Comparison of ENCODE assay signal across 8 cellular contexts in genomic region chr1:35568975-35569395, GRCh38. TPM values are rescaled to one million over a fixed set of nuclear protein-coding genes. Genes with fewer than 3 reads are reported as not detected.
A peak's percentile ranks its signal among the peaks of the same experiment; 100 is the strongest.
DNase-seq lines count a peak whose midpoint lies in the region; ATAC-seq and TF ChIP-seq lines count a peak whose summit lies in the region.

No MANE protein-coding gene starts in this region.

- peaks cover 29% of the 10 kb centered on the region for H3K27me3 ChIP-seq in kidney epithelial cell (ENCODE audit: control insufficient read depth, insufficient read depth, low read length)

- POLR2A ChIA-PET in WTC11 (lab: Charles Lee), result interaction anchor here (0.7 to 0.8 kb wide), 2 partner anchors 9 to 19 kb away, joined by 3 read pairs; no protein-coding TSS in a partner anchor

- CTCF ChIA-PET in WTC11 (lab: Charles Lee), result interaction anchor here (0.6 to 3.4 kb wide), 24 partner anchors 9 to 206 kb away, joined by 3 to 80 read pairs (median 6); partner anchors contain the start of genes C1orf216, CLSPN, KIAA0319L and NCDN

- peak; percentile 43 for ATAC-seq in WTC11

- peak; percentile 57 for DNase-seq in ACHN
- DNase-seq in GM13976 (ENCODE audit: low spot score), result peak; percentile 83
- DNase-seq in NCI-H2171 treated with DMSO at 0.1 percent for 48 hours (lab: John Stamatoyannopoulos, UW), result peak; percentile 66
- DNase-seq in WTC11 (ENCODE audit: low spot score), result peak; percentile 78
- peak; percentile 48 for DNase-seq in central memory CD4-positive, alpha-beta T cell
- no peak for DNase-seq in kidney epithelial cell (ENCODE audit: low read depth)
- DNase-seq in stimulated activated CD4-positive, alpha-beta T cell treated with anti-CD3 and anti-CD28 coated beads, Interleukin-2, amount 100 ng/mL, for 4 hours (ENCODE audit: low read depth), result peak; percentile 41
- DNase-seq in NCI-H187 treated with DMSO at 0.1 percent for 48 hours (lab: John Stamatoyannopoulos, UW), result no peak

- H3K9me3 Mint-ChIP-seq in WTC11, result no peaks in the 10 kb centered on the region

- no peak overlapping the region for H3K4me3 ChIP-seq in kidney epithelial cell (ENCODE audit: low read depth, low read length)

- TF ChIP-seq CTCF in GM13976 (IDR thresholded peaks at IDR 0.05; ENCODE audit: borderline replicate concordance, control extremely low read depth, extremely low read depth, insufficient read depth, missing control alignments) (peak; percentile 81), WTC11 (IDR thresholded peaks at IDR 0.05) (peak; percentile 74), kidney epithelial cell (IDR thresholded peaks at IDR 0.05; ENCODE audit: insufficient read depth, low read length, poor library complexity, severe bottlenecking) (peak; percentile 89)

- in situ Hi-C loops in ACHN (cut with HindIII; ENCODE audit: low pct_ligation_motif_present, low pct_unique_long_range_greater_than_20kb, low sequenced_read_pairs) (no loop called here), GM13976 (cut with MboI; ENCODE audit: low sequenced_read_pairs, unreplicated experiment) (loop anchor here (5.0 kb wide), 1 partner anchor 148 kb away; the partner anchor contains the start of gene C1orf216)

- peaks cover 12% of the 10 kb centered on the region for H3K36me3 Mint-ChIP-seq in WTC11

- peaks cover 52% of the 10 kb centered on the region for H3K27me3 Mint-ChIP-seq in WTC11 (ENCODE audit: low read depth)

- H3K36me3 ChIP-seq in kidney epithelial cell (ENCODE audit: control insufficient read depth, insufficient read depth, low read length), result no peaks in the 10 kb centered on the region

- peaks cover 11% of the 10 kb centered on the region for H3K4me1 Mint-ChIP-seq in WTC11

- no peak overlapping the region for H3K4me3 Mint-ChIP-seq in WTC11

- no peak overlapping the region for H3K27ac Mint-ChIP-seq in WTC11

TF ChIP-seq in WTC11, 78 proteins besides CTCF, POLR2A, EP300 and RAD21:
- no peak for TF ChIP-seq ZNF396 (CRISPR knock-in tag; IDR thresholded peaks at IDR 0.05; ENCODE audit: borderline replicate concordance)
- TF ChIP-seq ZBTB43 (CRISPR knock-in tag; IDR thresholded peaks at IDR 0.05), result no peak
- no peak for TF ChIP-seq CDX4 (CRISPR knock-in tag; IDR thresholded peaks at IDR 0.05; ENCODE audit: borderline replicate concordance)
- no peak for TF ChIP-seq E2F4 (CRISPR knock-in tag; IDR thresholded peaks at IDR 0.05; ENCODE audit: borderline replicate concordance, low read depth)
- TF ChIP-seq TEAD4 (CRISPR knock-in tag; IDR thresholded peaks at IDR 0.05), result no peak
- no peak for TF ChIP-seq IRF2 (CRISPR knock-in tag; IDR thresholded peaks at IDR 0.05; ENCODE audit: borderline replicate concordance, low read depth)
- no peak for TF ChIP-seq CREB1 (CRISPR knock-in tag; IDR thresholded peaks at IDR 0.05)
- TF ChIP-seq USF2 (CRISPR knock-in tag; IDR thresholded peaks at IDR 0.05), result no peak
- no peak for TF ChIP-seq JUN (CRISPR knock-in tag; IDR thresholded peaks at IDR 0.05)
- no peak for TF ChIP-seq CBFB (CRISPR knock-in tag; IDR thresholded peaks at IDR 0.05; ENCODE audit: low read depth)
- TF ChIP-seq HMGA2 (CRISPR knock-in tag; IDR thresholded peaks at IDR 0.05), result no peak
- no peak for TF ChIP-seq MXD4 (CRISPR knock-in tag; IDR thresholded peaks at IDR 0.05; ENCODE audit: borderline replicate concordance)
- TF ChIP-seq NFATC4 (CRISPR knock-in tag; IDR thresholded peaks at IDR 0.05), result no peak
- no peak for TF ChIP-seq ZBTB21 (CRISPR knock-in tag; IDR thresholded peaks at IDR 0.05; ENCODE audit: borderline replicate concordance)
- no peak for TF ChIP-seq ERG (CRISPR knock-in tag; IDR thresholded peaks at IDR 0.05)
- TF ChIP-seq FOXP4 (CRISPR knock-in tag; IDR thresholded peaks at IDR 0.05), result no peak
TF ChIP-seq in WTC11: peak in this region for 0.

RNA-seq across cellular contexts. Expression of gene TFAP2E, which starts 4.1 kb away (rescaled TPM):
- total RNA-seq in WTC11 (2021) (1.5 to 1.7 TPM (median 1.5 TPM) in 3 replicates), kidney epithelial cell (0.67 and 0.75 TPM in 2 replicates)

RNA-seq across cellular contexts. Expression of gene NCDN, which starts 11.4 kb away (rescaled TPM):
- total RNA-seq in WTC11 (2021), result 35.6 to 39.2 TPM (median 38.2 TPM) in 3 replicates
- 24.5 and 30.0 TPM in 2 replicates for total RNA-seq in kidney epithelial cell

RNA-seq across cellular contexts. Expression of gene KIAA0319L, which starts 11.8 kb away (rescaled TPM):
- total RNA-seq in WTC11 (2021), result 66.3 to 71.7 TPM (median 70.0 TPM) in 3 replicates
- 60.5 and 76.7 TPM in 2 replicates for total RNA-seq in kidney epithelial cell

Comparison
In these comparisons a context has a peak if more than half of its experiments do, and no peak if none do; other contexts are left out.
1. DNase-seq: peak in ACHN (single experiment), GM13976 (single experiment), NCI-H2171 treated with DMSO at 0.1 percent for 48 hours (single experiment), WTC11 (single experiment), central memory CD4-positive, alpha-beta T cell (single experiment) and stimulated activated CD4-positive, alpha-beta T cell treated with anti-CD3 and anti-CD28 coated beads, Interleukin-2, amount 100 ng/mL, for 4 hours (single experiment); none in kidney epithelial cell (single experiment) and NCI-H187 treated with DMSO at 0.1 percent for 48 hours (single experiment).
2. Peak in every context shown above with its lines, with median percentiles within 50 percentile points of each other: CTCF ChIP-seq.